In genomic region chr15:40436116-40436891, GRCh38 we compare ENCODE assay signal across 8 cellular contexts. TPM values are rescaled to one million over a fixed set of nuclear protein-coding genes. Genes with fewer than 3 reads are reported as not detected.
DNase-seq lines count a peak whose midpoint lies in the region; ATAC-seq and TF ChIP-seq lines count a peak whose summit lies in the region.

No MANE protein-coding gene starts in this region.

- no peak for TF ChIP-seq CTCF in CD8-positive, alpha-beta T cell (IDR thresholded peaks at IDR 0.05)
- TF ChIP-seq CTCF in LNCaP clone FGC (IDR thresholded peaks at IDR 0.05; ENCODE audit: control insufficient read depth, extremely low read depth, insufficient read depth) (no peak), neural cell (IDR thresholded peaks at IDR 0.05; ENCODE audit: poor library complexity, severe bottlenecking) (no peak)

- H4K20me1 ChIP-seq in neural cell (ENCODE audit: insufficient read depth) = no peaks in the 10 kb centered on the region

- H3F3A ChIP-seq in neural cell (ENCODE audit: insufficient read depth, low read length, poor library complexity, severe bottlenecking) = no peaks in the 10 kb centered on the region

- no peak for TF ChIP-seq RAD21 in neural cell (conservative IDR thresholded peaks at IDR 0.05)

- intact Hi-C loops in CD8-positive, alpha-beta T cell (cut with DNase I, micrococcal nuclease) = loop anchor here (1.0 to 10.0 kb wide), 3 partner anchors 31 to 652 kb away; partner anchors contain the start of genes FSIP1 (in 1 of the 2), IVD (in 1 of the 2) and SRP14 (in 1 of the 2)

- H2AFZ ChIP-seq in neural cell (ENCODE audit: low read depth, low read length) = no peak overlapping the region

- peaks cover 34% of the 10 kb centered on the region for H3K4me1 ChIP-seq in CD8-positive, alpha-beta T cell (ENCODE audit: insufficient read depth, low read length)

- no peaks in the 10 kb centered on the region for H3K79me2 ChIP-seq in neural cell (replicated peaks; ENCODE audit: insufficient read depth, low read length)

- TF ChIP-seq EP300 in neural cell (conservative IDR thresholded peaks at IDR 0.05; ENCODE audit: poor library complexity, severe bottlenecking) = no peak

- no peak overlapping the region for H3K9ac ChIP-seq in neural cell (ENCODE audit: low read length)

- H3K27me3 ChIP-seq in CD8-positive, alpha-beta T cell (ENCODE audit: insufficient read depth, low read length) = peaks cover 13% of the 10 kb centered on the region
- H3K27me3 ChIP-seq in neural cell (ENCODE audit: insufficient read depth, low read depth, low read length) = peaks cover 60% of the 10 kb centered on the region

- H3K9me3 Mint-ChIP-seq in CD8-positive, alpha-beta T cell = no peaks in the 10 kb centered on the region

- H3K36me3 ChIP-seq in CD8-positive, alpha-beta T cell (ENCODE audit: insufficient read depth, low read length) = no peaks in the 10 kb centered on the region
- no peaks in the 10 kb centered on the region for H3K36me3 ChIP-seq in neural cell (ENCODE audit: insufficient read depth, low read length)

- H3K4me2 ChIP-seq in neural cell (ENCODE audit: low read length) = no peak overlapping the region

- no peaks in the 10 kb centered on the region for H3K9me3 ChIP-seq in CD8-positive, alpha-beta T cell (ENCODE audit: low read length)
- H3K9me3 ChIP-seq in neural cell (ENCODE audit: low read length) = no peaks in the 10 kb centered on the region

- H3K36me3 Mint-ChIP-seq in CD8-positive, alpha-beta T cell = no peaks in the 10 kb centered on the region

- ATAC-seq in CD8-positive, alpha-beta T cell = no peak
- no peak for ATAC-seq in HG03432 (IDR thresholded peaks at IDR 0.05; ENCODE audit: unreplicated experiment)

- peak overlapping the region; percentile 70 for H3K4me3 Mint-ChIP-seq in CD8-positive, alpha-beta T cell

- no peaks in the 10 kb centered on the region for H3K9me2 ChIP-seq in neural cell (ENCODE audit: insufficient read depth, low read length)

- DNase-seq in CD8-positive, alpha-beta T cell = no peak
- DNase-seq in LNCaP clone FGC (ENCODE audit: low read depth) = no peak
- DNase-seq in ecto neural progenitor cell (ENCODE audit: low spot score) = peak; percentile 61
- DNase-seq in SKM-1 (lab: John Stamatoyannopoulos, UW; ENCODE audit: unreplicated experiment) = no peak
- no peak for DNase-seq in GF-D8 (lab: John Stamatoyannopoulos, UW)
- DNase-seq in activated CD4-positive, alpha-beta T cell treated with anti-CD3 and anti-CD28 coated beads, Interleukin-2, amount 50 U/mL, for 48 hours = no peak

- POLR2A ChIA-PET in CD8-positive, alpha-beta T cell (lab: Charles Lee) = interaction anchor here (0.6 kb wide), 1 partner anchor 85 kb away, joined by 3 read pairs; no protein-coding TSS in a partner anchor

- no peak overlapping the region for H3K27ac Mint-ChIP-seq in CD8-positive, alpha-beta T cell

- H3K27ac ChIP-seq in CD8-positive, alpha-beta T cell (ENCODE audit: low read depth, low read length) = no peak overlapping the region
- no peak overlapping the region for H3K27ac ChIP-seq in neural cell (ENCODE audit: low read length)

- H3K4me3 ChIP-seq in CD8-positive, alpha-beta T cell (ENCODE audit: low read depth, low read length) = peak overlapping the region; percentile 49
- H3K4me3 ChIP-seq in LNCaP clone FGC (ENCODE audit: low read depth, low read length) = peak overlapping the region; percentile 33
- peak overlapping the region; percentile 53 for H3K4me3 ChIP-seq in neural cell (ENCODE audit: low read length)

- peaks cover 12% of the 10 kb centered on the region for H3K27me3 Mint-ChIP-seq in CD8-positive, alpha-beta T cell (ENCODE audit: low read depth)

- CTCF ChIA-PET in CD8-positive, alpha-beta T cell (lab: Charles Lee) = interaction anchor here (1.4 kb wide), 1 partner anchor 24 kb away, joined by 3 read pairs; no protein-coding TSS in a partner anchor

- H3K4me1 Mint-ChIP-seq in CD8-positive, alpha-beta T cell (ENCODE audit: low read depth) = peaks cover 31% of the 10 kb centered on the region

TF ChIP-seq in neural cell, 6 proteins besides CTCF, POLR2A, EP300 and RAD21:
- TF ChIP-seq TAF1 (IDR thresholded peaks at IDR 0.05; ENCODE audit: low read depth) (no peak), MXI1 (conservative IDR thresholded peaks at IDR 0.05; ENCODE audit: poor library complexity, severe bottlenecking) (no peak), SMC3 (conservative IDR thresholded peaks at IDR 0.05; ENCODE audit: poor library complexity) (no peak), POLR2AphosphoS5 (IDR thresholded peaks at IDR 0.05) (no peak), REST (IDR thresholded peaks at IDR 0.05; ENCODE audit: borderline replicate concordance) (no peak), EZH2 (IDR thresholded peaks at IDR 0.05; ENCODE audit: borderline replicate concordance, insufficient read depth, low read length, poor library complexity, severe bottlenecking) (no peak)

RNA-seq across cellular contexts. Expression of gene BAHD1, which starts 4.4 kb away (rescaled TPM):
- total RNA-seq in CD8-positive, alpha-beta T cell = 10 to 100 TPM; 22.2 to 23.7 TPM
- 22.8 and 24.3 TPM in 2 replicates for polyA plus RNA-seq in neural cell
- polyA minus RNA-seq in neural cell = 20.4 and 25.1 TPM in 2 replicates

RNA-seq across cellular contexts. Expression of gene IVD, which starts 30.7 kb away (rescaled TPM):
- 10 to 100 TPM; 46.6 to 54.9 TPM for total RNA-seq in CD8-positive, alpha-beta T cell
- polyA plus RNA-seq in neural cell = 28.6 and 36.1 TPM in 2 replicates
- 26.3 and 28.4 TPM in 2 replicates for polyA minus RNA-seq in neural cell

RNA-seq across cellular contexts. Expression of gene CHST14, which starts 34.5 kb away (rescaled TPM):
- 1 to 10 TPM; 3.7 to 4.1 TPM for total RNA-seq in CD8-positive, alpha-beta T cell
- 0.56 and 0.71 TPM in 2 replicates for polyA plus RNA-seq in neural cell
- 1.2 and 1.4 TPM in 2 replicates for polyA minus RNA-seq in neural cell

RNA-seq across cellular contexts. Expression of gene KNSTRN, which starts 53.8 kb away (rescaled TPM):
- total RNA-seq in CD8-positive, alpha-beta T cell = 1 to 10 TPM; 3.8 to 5.4 TPM
- 34.6 and 38.3 TPM in 2 replicates for polyA plus RNA-seq in neural cell
- 38.2 and 38.8 TPM in 2 replicates for polyA minus RNA-seq in neural cell
